Comparison of ENCODE assay signal across 8 cellular contexts in the genomic region with DNA sequence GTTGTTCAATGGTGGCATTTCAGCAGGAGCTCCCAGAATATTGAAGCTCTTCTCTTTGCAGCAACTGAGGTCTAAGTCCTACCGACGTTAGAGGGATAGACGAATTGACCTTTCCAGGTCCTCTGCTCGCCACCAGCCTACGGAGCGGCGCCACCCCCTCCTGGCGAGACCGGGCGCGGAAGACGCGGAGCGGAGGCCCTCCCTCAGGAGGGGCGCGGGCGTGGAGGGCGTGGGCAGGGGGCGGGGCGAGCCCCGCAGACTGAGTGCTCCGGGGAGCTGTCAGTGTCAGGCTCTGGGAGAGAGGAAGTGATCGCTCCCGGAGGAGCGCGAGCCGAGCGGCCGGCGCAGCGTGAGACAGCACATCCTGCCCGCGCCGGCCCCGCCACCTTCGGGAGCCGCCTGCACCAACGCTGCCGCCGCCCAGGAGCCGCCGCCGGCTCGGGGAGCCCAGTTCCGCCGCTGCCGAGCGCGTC. TPM values are rescaled to one million over a fixed set of nuclear protein-coding genes. Genes with fewer than 3 reads are reported as not detected.
A peak's percentile ranks its signal among the peaks of the same experiment; 100 is the strongest.
DNase-seq lines count a peak whose midpoint lies in the region; ATAC-seq and TF ChIP-seq lines count a peak whose summit lies in the region.

A gene (plus strand): TSS at position 257 of the 473 bp plus-strand sequence. CDS start 32,176 bp downstream, outside the sequence.

- H3K36me3 ChIP-seq in tibial nerve = no peaks in the 10 kb centered on the region

- H3K9me3 Mint-ChIP-seq in CD14-positive monocyte = peaks cover 0 to 2% (median 0%) of the 10 kb centered on the region in 7 donors
- H3K9me3 Mint-ChIP-seq in natural killer cell treated with Interleukin-12 subunit alpha and Interleukin-12 subunit beta and Interleukin-15 and Interleukin-18, amount 100 ng/mL, for 72 hours = no peaks in the 10 kb centered on the region

- H3K27ac ChIP-seq in foreskin keratinocyte (no peak within 1 kb of the TSS), tibial nerve (peak within 1 kb of the TSS in 2 of 4 donors; percentile 46 to 73)

- H3K27ac Mint-ChIP-seq in CD14-positive monocyte = no peak within 1 kb of the TSS
- no peak within 1 kb of the TSS for H3K27ac Mint-ChIP-seq in natural killer cell treated with Interleukin-12 subunit alpha and Interleukin-12 subunit beta and Interleukin-15 and Interleukin-18, amount 100 ng/mL, for 72 hours

- TF ChIP-seq POLR2A in tibial nerve (IDR thresholded peaks at IDR 0.05) = peak in 1 of 2 donors; percentile 48

- TF ChIP-seq CTCF in CD14-positive monocyte (IDR thresholded peaks at IDR 0.05) = no peak
- peak; percentile 3 for TF ChIP-seq CTCF in foreskin keratinocyte (conservative IDR thresholded peaks at IDR 0.05)
- TF ChIP-seq CTCF in tibial nerve (IDR thresholded peaks at IDR 0.05) = no peak

- H3K4me3 Mint-ChIP-seq in CD14-positive monocyte = peak within 1 kb of the TSS; percentile 72 to 89
- peak within 1 kb of the TSS; percentile 78 for H3K4me3 Mint-ChIP-seq in natural killer cell treated with Interleukin-12 subunit alpha and Interleukin-12 subunit beta and Interleukin-15 and Interleukin-18, amount 100 ng/mL, for 72 hours

- 0% methylated on average over 12 to 18 of the region's 49 CpGs for WGBS in tibial nerve, 2 donors

- peak in 1 of 2 donors; percentile 32 for TF ChIP-seq EP300 in tibial nerve (IDR thresholded peaks at IDR 0.05)

- no peaks in the 10 kb centered on the region for H3K4me1 ChIP-seq in foreskin keratinocyte
- H3K4me1 ChIP-seq in tibial nerve = peaks cover 0 to 19% (median 7%) of the 10 kb centered on the region in 4 donors

- H3K4me3 ChIP-seq in tibial nerve = peak within 1 kb of the TSS; percentile 42 to 84 (median 60)

- H3K36me3 Mint-ChIP-seq in CD14-positive monocyte = no peaks in the 10 kb centered on the region
- H3K36me3 Mint-ChIP-seq in natural killer cell treated with Interleukin-12 subunit alpha and Interleukin-12 subunit beta and Interleukin-15 and Interleukin-18, amount 100 ng/mL, for 72 hours = no peaks in the 10 kb centered on the region

- peaks cover 10% of the 10 kb centered on the region for H3K4me1 Mint-ChIP-seq in CD14-positive monocyte
- peaks cover 0 to 5% of the 10 kb centered on the region in 2 donors for H3K4me1 Mint-ChIP-seq in natural killer cell treated with Interleukin-12 subunit alpha and Interleukin-12 subunit beta and Interleukin-15 and Interleukin-18, amount 100 ng/mL, for 72 hours (ENCODE audit: low read depth in 2 of 2)

- intact Hi-C loops in CD14-positive monocyte (cut with micrococcal nuclease) = no loop called here

- peaks cover 14 to 21% (median 20%) of the 10 kb centered on the region in 3 donors for H3K27me3 Mint-ChIP-seq in CD14-positive monocyte (ENCODE audit: low read depth in 3 of 3)
- H3K27me3 Mint-ChIP-seq in natural killer cell treated with Interleukin-12 subunit alpha and Interleukin-12 subunit beta and Interleukin-15 and Interleukin-18, amount 100 ng/mL, for 72 hours = peaks cover 9 to 33% of the 10 kb centered on the region in 2 donors

- DNase-seq in CD14-positive monocyte (ENCODE audit: low spot score) (no peak), GM19238 (ENCODE audit: insufficient read length, low spot score) (peak; percentile 41), NCI-H2227 treated with DMSO at 0.1 percent for 48 hours (lab: John Stamatoyannopoulos, UW) (peak; percentile 64), foreskin keratinocyte (peak; percentile 5 to 26), tibial nerve (ENCODE audit: low spot score in 2 of 2) (peak; percentile 17 to 30)
- peak; percentile 21 for DNase-seq in activated CD8-positive, alpha-beta memory T cell treated with anti-CD3 and anti-CD28 coated beads, Interleukin-2, amount 50 U/mL, for 4 hours
- DNase-seq in natural killer cell treated with Interleukin-12 subunit alpha and Interleukin-12 subunit beta and Interleukin-15 and Interleukin-18, amount 100 ng/mL, for 72 hours (ENCODE audit: low spot score) = peak; percentile 69

- no peaks in the 10 kb centered on the region for H3K9me3 ChIP-seq in tibial nerve

- peak; percentile 93 for ATAC-seq in HG03135 (IDR thresholded peaks at IDR 0.05; ENCODE audit: unreplicated experiment)
- peak; percentile 95 for ATAC-seq in foreskin keratinocyte
- peak; percentile 82 to 90 for ATAC-seq in natural killer cell treated with Interleukin-12 subunit alpha and Interleukin-12 subunit beta and Interleukin-15 and Interleukin-18, amount 100 ng/mL, for 72 hours

- H3K27me3 ChIP-seq in foreskin keratinocyte (peaks cover 12% of the 10 kb centered on the region), tibial nerve (peaks cover 0 to 5% of the 10 kb centered on the region in 2 donors)

RNA-seq across cellular contexts. Expression of the gene that starts here (rescaled TPM):
- not detected for polyA plus RNA-seq in CD14-positive monocyte
- total RNA-seq in foreskin keratinocyte = 0.10 and 0.21 TPM in 2 replicates
- polyA plus RNA-seq in foreskin keratinocyte = 0.09 and 0.18 TPM in 2 replicates
- total RNA-seq in natural killer cell treated with Interleukin-12 subunit alpha and Interleukin-12 subunit beta and Interleukin-15 and Interleukin-18, amount 100 ng/mL, for 72 hours = not detected
- 10 to 100 TPM in 2 of 4 donors, 1 to 10 TPM in 2; 5.5 to 12.0 (median 9.8) TPM for total RNA-seq in tibial nerve

Comparison
In these comparisons a context has a peak if more than half of its experiments do, and no peak if none do; other contexts are left out.
1. Peak in DNase-seq and ATAC-seq in foreskin keratinocyte; RNA of the gene not detected or under 1 TPM.
2. Peak in DNase-seq and ATAC-seq in natural killer cell treated with Interleukin-12 subunit alpha and Interleukin-12 subunit beta and Interleukin-15 and Interleukin-18, amount 100 ng/mL, for 72 hours; RNA of the gene not detected or under 1 TPM.